1 cellular context compared by ENCODE assay signal in the genomic region with DNA sequence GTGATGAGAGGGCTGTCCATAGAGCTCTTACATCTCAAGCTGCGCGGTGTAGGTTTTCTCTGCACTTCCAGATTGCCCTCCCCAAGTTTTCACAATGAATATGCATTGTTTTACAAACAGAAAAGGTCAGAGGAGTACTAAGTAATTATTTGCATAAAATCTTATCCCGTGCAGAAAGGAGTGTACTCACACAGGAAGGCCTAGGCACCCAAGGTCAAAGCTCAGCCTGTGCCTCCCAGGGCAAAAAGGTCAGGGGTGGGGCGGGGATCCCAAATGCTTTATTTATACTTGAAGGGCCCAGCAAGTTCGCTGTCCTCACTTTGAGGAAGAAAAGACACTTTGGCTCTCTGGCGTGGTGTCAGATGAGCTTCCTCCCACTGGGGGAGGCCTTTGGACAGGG.
TF ChIP-seq lines count a peak whose summit lies in the region.

No MANE protein-coding gene starts in this region.

TF ChIP-seq in HepG2, 621 proteins besides CTCF, POLR2A, EP300 and RAD21 (continued from another document and continues in another):
- TF ChIP-seq ZNF574 (CRISPR knock-in tag; IDR thresholded peaks at IDR 0.05) (peak; percentile 59; the same call in 1 of the 2 replicates), FOXA1 (IDR thresholded peaks at IDR 0.05) (no peak), FOXA1 (CRISPR knock-in tag; IDR thresholded peaks at IDR 0.05) (peak; percentile 90), YEATS4 (CRISPR knock-in tag; IDR thresholded peaks at IDR 0.05; ENCODE audit: borderline replicate concordance) (no peak), CBX5 (CRISPR knock-in tag; IDR thresholded peaks at IDR 0.05; ENCODE audit: borderline replicate concordance) (no peak), RARA (CRISPR knock-in tag; IDR thresholded peaks at IDR 0.05) (peak; percentile 93), ZC3H13 (CRISPR knock-in tag; IDR thresholded peaks at IDR 0.05) (no peak), KDM3A (CRISPR knock-in tag; IDR thresholded peaks at IDR 0.05; ENCODE audit: low read depth) (no peak), HCFC1 (IDR thresholded peaks at IDR 0.05; ENCODE audit: low read depth, low read length) (no peak), ELF3 (CRISPR knock-in tag; IDR thresholded peaks at IDR 0.05) (no peak), ARNTL (CRISPR knock-in tag; IDR thresholded peaks at IDR 0.05) (no peak), KDM6A (CRISPR knock-in tag; IDR thresholded peaks at IDR 0.05; ENCODE audit: low read depth) (peak; percentile 38; the same call in 1 of the 2 replicates), ZNF207 (IDR thresholded peaks at IDR 0.05; ENCODE audit: borderline replicate concordance) (no peak), FOXJ3 (CRISPR knock-in tag; IDR thresholded peaks at IDR 0.05; ENCODE audit: borderline replicate concordance) (peak; percentile 42; the same call in 1 of the 2 replicates), KMT2A (CRISPR knock-in tag; IDR thresholded peaks at IDR 0.05) (no peak; the same call in 1 of the 2 replicates), THAP7 (CRISPR knock-in tag; IDR thresholded peaks at IDR 0.05) (no peak), RBAK (CRISPR knock-in tag; IDR thresholded peaks at IDR 0.05) (no peak), ZNF549 (CRISPR knock-in tag; IDR thresholded peaks at IDR 0.05) (no peak), ZNF333 (CRISPR knock-in tag; IDR thresholded peaks at IDR 0.05; ENCODE audit: borderline replicate concordance) (no peak), RERE (CRISPR knock-in tag; IDR thresholded peaks at IDR 0.05; ENCODE audit: low read depth) (peak; percentile 79; the same call in 1 of the 2 replicates), ZNF235 (CRISPR knock-in tag; IDR thresholded peaks at IDR 0.05; ENCODE audit: borderline replicate concordance) (no peak), ZBTB2 (CRISPR knock-in tag; IDR thresholded peaks at IDR 0.05; ENCODE audit: low read depth) (no peak), ZMYM4 (CRISPR knock-in tag; IDR thresholded peaks at IDR 0.05) (peak; percentile 35; the same call in 1 of the 2 replicates), SSRP1 (CRISPR knock-in tag; IDR thresholded peaks at IDR 0.05) (no peak), IRX3 (CRISPR knock-in tag; IDR thresholded peaks at IDR 0.05; ENCODE audit: borderline replicate concordance, low read depth) (no peak)
- TF ChIP-seq, protein P1, sequence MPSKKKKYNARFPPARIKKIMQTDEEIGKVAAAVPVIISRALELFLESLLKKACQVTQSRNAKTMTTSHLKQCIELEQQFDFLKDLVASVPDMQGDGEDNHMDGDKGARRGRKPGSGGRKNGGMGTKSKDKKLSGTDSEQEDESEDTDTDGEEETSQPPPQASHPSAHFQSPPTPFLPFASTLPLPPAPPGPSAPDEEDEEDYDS (CRISPR knock-in tag; IDR thresholded peaks at IDR 0.05), result no peak
- TF ChIP-seq, protein P2, sequence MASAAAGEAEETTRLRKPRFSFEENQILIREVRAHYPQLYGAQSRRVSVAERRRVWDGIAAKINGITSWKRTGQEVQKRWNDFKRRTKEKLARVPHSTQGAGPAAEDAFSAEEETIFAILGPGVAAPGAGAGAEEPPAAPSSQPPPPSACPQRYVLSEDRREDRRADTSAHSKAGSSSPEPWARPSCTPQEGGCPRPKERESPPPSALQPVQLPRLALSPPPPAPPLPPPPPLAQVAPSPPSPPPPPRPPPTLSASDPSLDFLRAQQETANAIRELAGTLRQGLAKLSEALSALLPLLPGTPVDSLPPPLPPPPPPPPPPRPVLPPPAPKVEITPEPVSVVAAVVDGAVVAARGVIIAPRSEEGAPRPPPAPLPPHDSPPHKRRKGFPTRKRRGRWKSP (CRISPR knock-in tag; IDR thresholded peaks at IDR 0.05), result 0 out of 2 replicates have a peak, but pooled peaks have one; percentile 38
- TF ChIP-seq, protein P3, sequence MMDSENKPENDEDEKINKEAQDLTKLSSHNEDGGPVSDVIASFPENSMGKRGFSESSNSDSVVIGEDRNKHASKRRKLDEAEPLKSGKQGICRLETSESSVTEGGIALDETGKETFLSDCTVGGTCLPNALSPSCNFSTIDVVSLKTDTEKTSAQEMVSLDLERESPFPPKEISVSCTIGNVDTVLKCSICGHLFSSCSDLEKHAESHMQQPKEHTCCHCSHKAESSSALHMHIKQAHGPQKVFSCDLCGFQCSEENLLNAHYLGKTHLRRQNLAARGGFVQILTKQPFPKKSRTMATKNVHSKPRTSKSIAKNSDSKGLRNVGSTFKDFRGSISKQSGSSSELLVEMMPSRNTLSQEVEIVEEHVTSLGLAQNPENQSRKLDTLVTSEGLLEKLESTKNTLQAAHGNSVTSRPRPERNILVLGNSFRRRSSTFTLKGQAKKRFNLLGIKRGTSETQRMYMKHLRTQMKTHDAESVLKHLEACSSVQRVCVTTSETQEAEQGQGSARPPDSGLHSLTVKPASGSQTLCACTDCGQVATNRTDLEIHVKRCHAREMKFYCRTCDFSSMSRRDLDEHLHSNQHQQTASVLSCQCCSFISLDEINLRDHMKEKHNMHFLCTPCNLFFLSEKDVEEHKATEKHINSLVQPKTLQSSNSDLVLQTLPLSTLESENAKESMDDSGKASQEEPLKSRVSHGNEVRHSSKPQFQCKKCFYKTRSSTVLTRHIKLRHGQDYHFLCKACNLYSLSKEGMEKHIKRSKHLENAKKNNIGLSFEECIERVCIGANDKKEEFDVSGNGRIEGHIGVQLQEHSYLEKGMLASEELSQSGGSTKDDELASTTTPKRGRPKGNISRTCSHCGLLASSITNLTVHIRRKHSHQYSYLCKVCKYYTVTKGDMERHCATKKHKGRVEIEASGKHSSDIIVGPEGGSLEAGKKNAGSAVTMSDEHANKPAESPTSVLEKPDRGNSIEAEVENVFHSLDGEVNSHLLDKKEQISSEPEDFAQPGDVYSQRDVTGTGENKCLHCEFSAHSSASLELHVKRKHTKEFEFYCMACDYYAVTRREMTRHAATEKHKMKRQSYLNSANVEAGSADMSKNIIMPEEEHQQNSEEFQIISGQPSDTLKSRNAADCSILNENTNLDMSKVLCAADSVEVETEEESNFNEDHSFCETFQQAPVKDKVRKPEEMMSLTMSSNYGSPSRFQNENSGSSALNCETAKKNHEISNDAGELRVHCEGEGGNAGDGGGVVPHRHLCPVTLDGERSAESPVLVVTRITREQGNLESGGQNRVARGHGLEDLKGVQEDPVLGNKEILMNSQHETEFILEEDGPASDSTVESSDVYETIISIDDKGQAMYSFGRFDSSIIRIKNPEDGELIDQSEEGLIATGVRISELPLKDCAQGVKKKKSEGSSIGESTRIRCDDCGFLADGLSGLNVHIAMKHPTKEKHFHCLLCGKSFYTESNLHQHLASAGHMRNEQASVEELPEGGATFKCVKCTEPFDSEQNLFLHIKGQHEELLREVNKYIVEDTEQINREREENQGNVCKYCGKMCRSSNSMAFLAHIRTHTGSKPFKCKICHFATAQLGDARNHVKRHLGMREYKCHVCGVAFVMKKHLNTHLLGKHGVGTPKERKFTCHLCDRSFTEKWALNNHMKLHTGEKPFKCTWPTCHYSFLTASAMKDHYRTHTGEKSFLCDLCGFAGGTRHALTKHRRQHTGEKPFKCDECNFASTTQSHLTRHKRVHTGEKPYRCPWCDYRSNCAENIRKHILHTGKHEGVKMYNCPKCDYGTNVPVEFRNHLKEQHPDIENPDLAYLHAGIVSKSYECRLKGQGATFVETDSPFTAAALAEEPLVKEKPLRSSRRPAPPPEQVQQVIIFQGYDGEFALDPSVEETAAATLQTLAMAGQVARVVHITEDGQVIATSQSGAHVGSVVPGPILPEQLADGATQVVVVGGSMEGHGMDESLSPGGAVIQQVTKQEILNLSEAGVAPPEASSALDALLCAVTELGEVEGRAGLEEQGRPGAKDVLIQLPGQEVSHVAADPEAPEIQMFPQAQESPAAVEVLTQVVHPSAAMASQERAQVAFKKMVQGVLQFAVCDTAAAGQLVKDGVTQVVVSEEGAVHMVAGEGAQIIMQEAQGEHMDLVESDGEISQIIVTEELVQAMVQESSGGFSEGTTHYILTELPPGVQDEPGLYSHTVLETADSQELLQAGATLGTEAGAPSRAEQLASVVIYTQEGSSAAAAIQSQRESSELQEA (CRISPR knock-in tag; IDR thresholded peaks at IDR 0.05; ENCODE audit: not compliant biosample characterization), result no peak
- TF ChIP-seq, protein P4, sequence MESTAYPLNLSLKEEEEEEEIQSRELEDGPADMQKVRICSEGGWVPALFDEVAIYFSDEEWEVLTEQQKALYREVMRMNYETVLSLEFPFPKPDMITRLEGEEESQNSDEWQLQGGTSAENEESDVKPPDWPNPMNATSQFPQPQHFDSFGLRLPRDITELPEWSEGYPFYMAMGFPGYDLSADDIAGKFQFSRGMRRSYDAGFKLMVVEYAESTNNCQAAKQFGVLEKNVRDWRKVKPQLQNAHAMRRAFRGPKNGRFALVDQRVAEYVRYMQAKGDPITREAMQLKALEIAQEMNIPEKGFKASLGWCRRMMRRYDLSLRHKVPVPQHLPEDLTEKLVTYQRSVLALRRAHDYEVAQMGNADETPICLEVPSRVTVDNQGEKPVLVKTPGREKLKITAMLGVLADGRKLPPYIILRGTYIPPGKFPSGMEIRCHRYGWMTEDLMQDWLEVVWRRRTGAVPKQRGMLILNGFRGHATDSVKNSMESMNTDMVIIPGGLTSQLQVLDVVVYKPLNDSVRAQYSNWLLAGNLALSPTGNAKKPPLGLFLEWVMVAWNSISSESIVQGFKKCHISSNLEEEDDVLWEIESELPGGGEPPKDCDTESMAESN (CRISPR knock-in tag; conservative IDR thresholded peaks at IDR 0.05), result no peak
